Comparison of ENCODE assay signal across 1 cellular context in the genomic region with DNA sequence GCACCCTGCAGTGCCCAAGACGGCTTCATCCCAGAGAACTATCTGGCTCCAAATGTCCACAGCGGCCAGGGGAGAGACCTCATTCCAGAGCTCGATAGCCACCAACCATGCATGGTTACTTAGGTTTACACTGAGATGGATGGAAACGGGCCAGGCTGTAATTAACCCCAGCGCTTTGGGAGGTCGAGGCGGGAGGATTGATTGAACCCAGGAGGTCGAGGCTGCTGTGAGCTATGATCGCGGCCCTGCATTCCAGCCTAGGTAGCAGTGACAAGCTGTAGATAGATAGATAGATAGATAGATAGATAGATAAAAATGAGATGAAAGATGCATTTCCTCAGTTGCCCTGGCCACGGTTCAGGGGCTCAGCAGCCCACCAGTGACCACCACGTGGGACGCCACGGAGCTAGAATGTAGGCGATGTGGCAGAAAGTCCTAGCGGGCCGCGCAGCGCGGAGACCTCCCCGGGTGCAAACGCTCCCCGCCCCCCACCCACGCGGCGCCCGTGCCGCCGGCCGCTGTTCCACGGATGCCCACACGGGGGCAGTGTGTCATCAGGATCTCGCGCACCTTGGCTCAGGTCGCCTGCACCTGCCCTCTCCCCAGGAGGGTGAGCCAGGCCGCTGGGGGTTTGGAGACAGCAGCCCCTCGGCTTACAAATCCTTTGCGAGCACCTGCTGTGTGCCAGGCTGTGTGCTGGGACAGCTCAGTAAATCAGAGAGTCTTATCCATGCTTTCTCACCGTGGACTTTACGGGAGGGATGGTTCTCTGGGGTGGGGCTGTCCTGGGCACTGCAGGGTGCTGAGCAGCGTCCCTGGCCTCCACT.
TF ChIP-seq lines count a peak whose summit lies in the region.

No MANE protein-coding gene starts in this region.

TF ChIP-seq in K562, 482 proteins besides CTCF, POLR2A, EP300 and RAD21 (continued from another document):
- TF ChIP-seq, protein P1, sequence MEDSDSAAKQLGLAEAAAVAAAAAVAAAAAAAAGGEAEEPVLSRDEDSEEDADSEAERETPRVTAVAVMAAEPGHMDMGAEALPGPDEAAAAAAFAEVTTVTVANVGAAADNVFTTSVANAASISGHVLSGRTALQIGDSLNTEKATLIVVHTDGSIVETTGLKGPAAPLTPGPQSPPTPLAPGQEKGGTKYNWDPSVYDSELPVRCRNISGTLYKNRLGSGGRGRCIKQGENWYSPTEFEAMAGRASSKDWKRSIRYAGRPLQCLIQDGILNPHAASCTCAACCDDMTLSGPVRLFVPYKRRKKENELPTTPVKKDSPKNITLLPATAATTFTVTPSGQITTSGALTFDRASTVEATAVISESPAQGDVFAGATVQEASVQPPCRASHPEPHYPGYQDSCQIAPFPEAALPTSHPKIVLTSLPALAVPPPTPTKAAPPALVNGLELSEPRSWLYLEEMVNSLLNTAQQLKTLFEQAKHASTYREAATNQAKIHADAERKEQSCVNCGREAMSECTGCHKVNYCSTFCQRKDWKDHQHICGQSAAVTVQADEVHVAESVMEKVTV (CRISPR knock-in tag; IDR thresholded peaks at IDR 0.05): peak; percentile 78
- TF ChIP-seq SMC3 (conservative IDR thresholded peaks at IDR 0.05; ENCODE audit: insufficient read depth, low read depth, low read length) (peak; percentile 74), CBFA2T3 (IDR thresholded peaks at IDR 0.05) (0 out of 2 replicates have a peak, but pooled peaks have one; percentile 13), CTBP1 (IDR thresholded peaks at IDR 0.05; ENCODE audit: borderline replicate concordance) (peak; percentile 72; the same call in 1 of the 2 replicates), NCOA4 (IDR thresholded peaks at IDR 0.05; ENCODE audit: partially characterized antibody) (no peak), TGIF2 (CRISPR knock-in tag; IDR thresholded peaks at IDR 0.05) (no peak), SP1 (CRISPR knock-in tag; IDR thresholded peaks at IDR 0.05) (peak; percentile 51; the same call in 1 of the 2 replicates), NONO (IDR thresholded peaks at IDR 0.05; ENCODE audit: low read depth in 2 of 2, low read length in 1 of 2) (0 out of 4 replicates have a peak, but pooled peaks of 1 of the 2 experiments have one; percentile 12), KDM2B (CRISPR knock-in tag; IDR thresholded peaks at IDR 0.05) (no peak), ZNF143 (CRISPR knock-in tag; IDR thresholded peaks at IDR 0.05) (no peak), YY1 (IDR thresholded peaks at IDR 0.05; ENCODE audit: borderline replicate concordance in 1 of 3, control insufficient read depth in 1 of 3, extremely low read depth in 1 of 3, insufficient read depth in 3 of 3, insufficient read length in 1 of 3, insufficient replicate concordance in 2 of 3, low read depth in 1 of 3, low read length in 2 of 3) (peak in 1 of 3 experiments; percentile 49), CEBPG (CRISPR knock-in tag; IDR thresholded peaks at IDR 0.05) (no peak), CEBPG (tag; conservative IDR thresholded peaks at IDR 0.05 in 1 of 2, IDR thresholded peaks at IDR 0.05 in 1 of 2) (no peak), NCOA1 (IDR thresholded peaks at IDR 0.05; ENCODE audit: low read depth) (no peak), GATA2 (CRISPR knock-in tag; IDR thresholded peaks at IDR 0.05) (peak; percentile 47), ZFP36 (IDR thresholded peaks at IDR 0.05; ENCODE audit: low read depth, low read length, partially characterized antibody) (peak; percentile 5), ASH1L (IDR thresholded peaks at IDR 0.05; ENCODE audit: borderline replicate concordance, low read depth, partially characterized antibody) (no peak), ZSCAN32 (CRISPR knock-in tag; IDR thresholded peaks at IDR 0.05) (no peak), DACH1 (IDR thresholded peaks at IDR 0.05; ENCODE audit: partially characterized antibody) (peak; percentile 97), CBFA2T2 (conservative IDR thresholded peaks at IDR 0.05) (no peak), DNMT1 (IDR thresholded peaks at IDR 0.05) (no peak), GATAD2A (IDR thresholded peaks at IDR 0.05) (0 out of 2 replicates have a peak, but pooled peaks have one; percentile 53), KDM5B (IDR thresholded peaks at IDR 0.05; ENCODE audit: insufficient replicate concordance, low read depth, low read length) (no peak), TARDBP (IDR thresholded peaks at IDR 0.05) (0 out of 2 replicates have a peak, but pooled peaks have one; percentile 15), CXXC5 (CRISPR knock-in tag; IDR thresholded peaks at IDR 0.05) (peak; percentile 41; the same call in 1 of the 2 replicates), HMG20A (CRISPR knock-in tag; conservative IDR thresholded peaks at IDR 0.05) (no peak), SPI1 (IDR thresholded peaks at IDR 0.05; ENCODE audit: borderline replicate concordance, low read depth, low read length) (no peak), ARID2 (IDR thresholded peaks at IDR 0.05) (peak; percentile 68), NRF1 (conservative IDR thresholded peaks at IDR 0.05 in 1 of 2, IDR thresholded peaks at IDR 0.05 in 1 of 2) (peak; percentile 38 to 51), RCOR1 (IDR thresholded peaks at IDR 0.05; ENCODE audit: borderline replicate concordance in 1 of 2, low read depth in 2 of 2, low read length in 2 of 2) (peak in 1 of 2 experiments; percentile 47; a peak in 1 of 4 replicates), JUND (IDR thresholded peaks at IDR 0.05; ENCODE audit: borderline replicate concordance, low read depth, low read length) (peak; percentile 37; the same call in 1 of the 2 replicates), JUND (tag; IDR thresholded peaks at IDR 0.05; ENCODE audit: borderline replicate concordance, low read depth, low read length) (no peak), RB1 (IDR thresholded peaks at IDR 0.05; ENCODE audit: low read depth) (peak; percentile 83)
- TF ChIP-seq, protein P2, sequence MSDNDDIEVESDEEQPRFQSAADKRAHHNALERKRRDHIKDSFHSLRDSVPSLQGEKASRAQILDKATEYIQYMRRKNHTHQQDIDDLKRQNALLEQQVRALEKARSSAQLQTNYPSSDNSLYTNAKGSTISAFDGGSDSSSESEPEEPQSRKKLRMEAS (CRISPR knock-in tag; IDR thresholded peaks at IDR 0.05): peak; percentile 77
- TF ChIP-seq, protein P3, sequence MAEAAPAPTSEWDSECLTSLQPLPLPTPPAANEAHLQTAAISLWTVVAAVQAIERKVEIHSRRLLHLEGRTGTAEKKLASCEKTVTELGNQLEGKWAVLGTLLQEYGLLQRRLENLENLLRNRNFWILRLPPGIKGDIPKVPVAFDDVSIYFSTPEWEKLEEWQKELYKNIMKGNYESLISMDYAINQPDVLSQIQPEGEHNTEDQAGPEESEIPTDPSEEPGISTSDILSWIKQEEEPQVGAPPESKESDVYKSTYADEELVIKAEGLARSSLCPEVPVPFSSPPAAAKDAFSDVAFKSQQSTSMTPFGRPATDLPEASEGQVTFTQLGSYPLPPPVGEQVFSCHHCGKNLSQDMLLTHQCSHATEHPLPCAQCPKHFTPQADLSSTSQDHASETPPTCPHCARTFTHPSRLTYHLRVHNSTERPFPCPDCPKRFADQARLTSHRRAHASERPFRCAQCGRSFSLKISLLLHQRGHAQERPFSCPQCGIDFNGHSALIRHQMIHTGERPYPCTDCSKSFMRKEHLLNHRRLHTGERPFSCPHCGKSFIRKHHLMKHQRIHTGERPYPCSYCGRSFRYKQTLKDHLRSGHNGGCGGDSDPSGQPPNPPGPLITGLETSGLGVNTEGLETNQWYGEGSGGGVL (CRISPR knock-in tag; IDR thresholded peaks at IDR 0.05): no peak
- TF ChIP-seq, protein P4, sequence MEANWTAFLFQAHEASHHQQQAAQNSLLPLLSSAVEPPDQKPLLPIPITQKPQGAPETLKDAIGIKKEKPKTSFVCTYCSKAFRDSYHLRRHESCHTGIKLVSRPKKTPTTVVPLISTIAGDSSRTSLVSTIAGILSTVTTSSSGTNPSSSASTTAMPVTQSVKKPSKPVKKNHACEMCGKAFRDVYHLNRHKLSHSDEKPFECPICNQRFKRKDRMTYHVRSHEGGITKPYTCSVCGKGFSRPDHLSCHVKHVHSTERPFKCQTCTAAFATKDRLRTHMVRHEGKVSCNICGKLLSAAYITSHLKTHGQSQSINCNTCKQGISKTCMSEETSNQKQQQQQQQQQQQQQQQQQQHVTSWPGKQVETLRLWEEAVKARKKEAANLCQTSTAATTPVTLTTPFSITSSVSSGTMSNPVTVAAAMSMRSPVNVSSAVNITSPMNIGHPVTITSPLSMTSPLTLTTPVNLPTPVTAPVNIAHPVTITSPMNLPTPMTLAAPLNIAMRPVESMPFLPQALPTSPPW (CRISPR knock-in tag; IDR thresholded peaks at IDR 0.05): peak; percentile 60
- TF ChIP-seq, protein P5, sequence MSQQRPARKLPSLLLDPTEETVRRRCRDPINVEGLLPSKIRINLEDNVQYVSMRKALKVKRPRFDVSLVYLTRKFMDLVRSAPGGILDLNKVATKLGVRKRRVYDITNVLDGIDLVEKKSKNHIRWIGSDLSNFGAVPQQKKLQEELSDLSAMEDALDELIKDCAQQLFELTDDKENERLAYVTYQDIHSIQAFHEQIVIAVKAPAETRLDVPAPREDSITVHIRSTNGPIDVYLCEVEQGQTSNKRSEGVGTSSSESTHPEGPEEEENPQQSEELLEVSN (IDR thresholded peaks at IDR 0.05; ENCODE audit: borderline replicate concordance in 1 of 2, extremely low read depth in 1 of 2, insufficient read depth in 1 of 2, insufficient read length in 1 of 2, low read depth in 1 of 2, low read length in 1 of 2, poor library complexity in 1 of 2, severe bottlenecking in 1 of 2): peak in 1 of 2 experiments; percentile 29
- TF ChIP-seq, protein P6, sequence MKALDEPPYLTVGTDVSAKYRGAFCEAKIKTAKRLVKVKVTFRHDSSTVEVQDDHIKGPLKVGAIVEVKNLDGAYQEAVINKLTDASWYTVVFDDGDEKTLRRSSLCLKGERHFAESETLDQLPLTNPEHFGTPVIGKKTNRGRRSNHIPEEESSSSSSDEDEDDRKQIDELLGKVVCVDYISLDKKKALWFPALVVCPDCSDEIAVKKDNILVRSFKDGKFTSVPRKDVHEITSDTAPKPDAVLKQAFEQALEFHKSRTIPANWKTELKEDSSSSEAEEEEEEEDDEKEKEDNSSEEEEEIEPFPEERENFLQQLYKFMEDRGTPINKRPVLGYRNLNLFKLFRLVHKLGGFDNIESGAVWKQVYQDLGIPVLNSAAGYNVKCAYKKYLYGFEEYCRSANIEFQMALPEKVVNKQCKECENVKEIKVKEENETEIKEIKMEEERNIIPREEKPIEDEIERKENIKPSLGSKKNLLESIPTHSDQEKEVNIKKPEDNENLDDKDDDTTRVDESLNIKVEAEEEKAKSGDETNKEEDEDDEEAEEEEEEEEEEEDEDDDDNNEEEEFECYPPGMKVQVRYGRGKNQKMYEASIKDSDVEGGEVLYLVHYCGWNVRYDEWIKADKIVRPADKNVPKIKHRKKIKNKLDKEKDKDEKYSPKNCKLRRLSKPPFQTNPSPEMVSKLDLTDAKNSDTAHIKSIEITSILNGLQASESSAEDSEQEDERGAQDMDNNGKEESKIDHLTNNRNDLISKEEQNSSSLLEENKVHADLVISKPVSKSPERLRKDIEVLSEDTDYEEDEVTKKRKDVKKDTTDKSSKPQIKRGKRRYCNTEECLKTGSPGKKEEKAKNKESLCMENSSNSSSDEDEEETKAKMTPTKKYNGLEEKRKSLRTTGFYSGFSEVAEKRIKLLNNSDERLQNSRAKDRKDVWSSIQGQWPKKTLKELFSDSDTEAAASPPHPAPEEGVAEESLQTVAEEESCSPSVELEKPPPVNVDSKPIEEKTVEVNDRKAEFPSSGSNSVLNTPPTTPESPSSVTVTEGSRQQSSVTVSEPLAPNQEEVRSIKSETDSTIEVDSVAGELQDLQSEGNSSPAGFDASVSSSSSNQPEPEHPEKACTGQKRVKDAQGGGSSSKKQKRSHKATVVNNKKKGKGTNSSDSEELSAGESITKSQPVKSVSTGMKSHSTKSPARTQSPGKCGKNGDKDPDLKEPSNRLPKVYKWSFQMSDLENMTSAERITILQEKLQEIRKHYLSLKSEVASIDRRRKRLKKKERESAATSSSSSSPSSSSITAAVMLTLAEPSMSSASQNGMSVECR (CRISPR knock-in tag; IDR thresholded peaks at IDR 0.05): 0 out of 2 replicates have a peak, but pooled peaks have one; percentile 26
